In genomic region chr4:152585036-152585439, GRCh38 we compare ENCODE assay signal across 11 cellular contexts. TPM values are rescaled to one million over a fixed set of nuclear protein-coding genes. Genes with fewer than 3 reads are reported as not detected.
DNase-seq lines count a peak whose midpoint lies in the region; ATAC-seq and TF ChIP-seq lines count a peak whose summit lies in the region.
"Had no signal": no experiment of that assay in that cellular context is flagged by ENCODE, and none has a peak within 500 bp of the region (broad histone marks: within the 10 kb centered on the region; RNA-seq: fewer than 3 reads in every experiment).

No MANE protein-coding gene starts in this region.

- H3K27me3 ChIP-seq in CD4-positive, alpha-beta memory T cell (ENCODE audit: insufficient read depth, low read length): no peaks in the 10 kb centered on the region
- no peaks in the 10 kb centered on the region for H3K27me3 ChIP-seq in KMS-11 (ENCODE audit: insufficient read depth, low read depth)
- H3K27me3 ChIP-seq in esophagus squamous epithelium: no peaks in the 10 kb centered on the region

- H3K36me3 ChIP-seq in CD4-positive, alpha-beta memory T cell (ENCODE audit: insufficient read depth, low read length): no peaks in the 10 kb centered on the region
- H3K36me3 ChIP-seq in KMS-11 (ENCODE audit: insufficient read depth) (no peaks in the 10 kb centered on the region), esophagus squamous epithelium (no peaks in the 10 kb centered on the region)

- intact Hi-C loops in CD4-positive, alpha-beta memory T cell (cut with micrococcal nuclease): loop anchor here (1.0 kb wide), 1 partner anchor 49 kb away; the partner anchor contains the start of gene FBXW7
- intact Hi-C loops in esophagus squamous epithelium (cut with DNase I): no loop called here

- peak overlapping the region; percentile 59 for H3K4me2 ChIP-seq in KMS-11

- H3K4me1 ChIP-seq in CD4-positive, alpha-beta memory T cell (ENCODE audit: insufficient read depth, low read length): peaks cover 26% of the 10 kb centered on the region
- H3K4me1 ChIP-seq in KMS-11 (ENCODE audit: low read depth, poor library complexity, severe bottlenecking) (peaks cover 34% of the 10 kb centered on the region), esophagus squamous epithelium (peaks cover 0 to 40% (median 6%) of the 10 kb centered on the region in 3 donors)

- peaks cover 16 to 31% (median 17%) of the 10 kb centered on the region in 4 donors for H3K4me1 Mint-ChIP-seq in CD4-positive, alpha-beta memory T cell

- no peak overlapping the region for H3K4me3 ChIP-seq in CD4-positive, alpha-beta memory T cell (ENCODE audit: low read length in 2 of 2)
- H3K4me3 ChIP-seq in KMS-11 (IDR thresholded peaks at IDR 0.05; ENCODE audit: insufficient read depth, low read depth, low read length) (no peak overlapping the region), esophagus squamous epithelium (peak overlapping the region in 1 of 4 donors; percentile 33)

- H3K27ac ChIP-seq in CD4-positive, alpha-beta memory T cell (ENCODE audit: low read depth, low read length): peak overlapping the region; percentile 41
- peak overlapping the region; percentile 57 for H3K27ac ChIP-seq in KMS-11
- H3K27ac ChIP-seq in esophagus squamous epithelium: peak overlapping the region; percentile 23 to 67 (median 64)

- peaks cover 0 to 1% of the 10 kb centered on the region in 2 donors for H3K27me3 Mint-ChIP-seq in CD4-positive, alpha-beta memory T cell

- peak in 1 of 4 donors; percentile 28 for TF ChIP-seq POLR2A in esophagus squamous epithelium (IDR thresholded peaks at IDR 0.05)

- H3K36me3 Mint-ChIP-seq in CD4-positive, alpha-beta memory T cell: peaks cover 0 to 1% of the 10 kb centered on the region in 2 donors

- no peak for TF ChIP-seq CTCF in KMS-11 (conservative IDR thresholded peaks at IDR 0.05; ENCODE audit: low read depth, low read length)
- no peak for TF ChIP-seq CTCF in esophagus squamous epithelium (IDR thresholded peaks at IDR 0.05)

- peak overlapping the region; percentile 58 to 86 (median 77) for H3K4me3 Mint-ChIP-seq in CD4-positive, alpha-beta memory T cell

- POLR2A ChIA-PET in CD4-positive, alpha-beta memory T cell (lab: Charles Lee; ENCODE audit: partially characterized antibody): interaction anchor here (0.7 to 4.1 kb wide), 11 partner anchors 10 to 84 kb away, joined by 3 to 63 read pairs (median 4); partner anchors contain the start of gene FBXW7

- ATAC-seq in GM21360 (IDR thresholded peaks at IDR 0.05; ENCODE audit: unreplicated experiment) (peak; percentile 56), GM19452 (IDR thresholded peaks at IDR 0.05; ENCODE audit: unreplicated experiment) (no peak)
- ATAC-seq: left cardiac atrium had no signal

- H3K9me3 Mint-ChIP-seq in CD4-positive, alpha-beta memory T cell: peaks cover 0 to 11% (median 2%) of the 10 kb centered on the region in 8 donors

- peak overlapping the region; percentile 55; the same call in 1 of the 2 replicates for H3K9ac ChIP-seq in KMS-11

- peak in 4 of 5 donors; percentile 29 to 44 (median 36) for DNase-seq in CD4-positive, alpha-beta memory T cell
- DNase-seq in esophagus squamous epithelium (lab: John Stamatoyannopoulos, UW) (no peak), NCI-H524 treated with DMSO at 0.1 percent for 48 hours (lab: John Stamatoyannopoulos, UW) (no peak)
- DNase-seq in activated effector memory CD4-positive, alpha-beta T cell treated with Interleukin-2 at 50 U/mL for 16 hours: no peak
- DNase-seq in stimulated activated CD4-positive, alpha-beta T cell treated with anti-CD3 and anti-CD28 coated beads, Interleukin-4, amount 100 ng/mL, for 24 hours: no peak
- DNase-seq: caudate nucleus, left cardiac atrium, NCI-H1694 treated with DMSO at 0.1 percent for 48 hours had no signal

- peak overlapping the region; percentile 80 to 98 (median 92) for H3K27ac Mint-ChIP-seq in CD4-positive, alpha-beta memory T cell

- no peaks in the 10 kb centered on the region for H4K20me1 ChIP-seq in KMS-11 (ENCODE audit: insufficient read depth)

- no peaks in the 10 kb centered on the region for H3K79me2 ChIP-seq in KMS-11 (ENCODE audit: insufficient read depth, low read depth)

- WGBS in esophagus squamous epithelium, 2 donors: 46 to 61% methylated on average over 7 of the region's 7 CpGs

- peak overlapping the region; percentile 86 for H2AFZ ChIP-seq in KMS-11 (ENCODE audit: low read depth)

- no peaks in the 10 kb centered on the region for H3K9me3 ChIP-seq in CD4-positive, alpha-beta memory T cell (ENCODE audit: control insufficient read depth in 1 of 2, low read length in 2 of 2)
- H3K9me3 ChIP-seq in esophagus squamous epithelium: no peaks in the 10 kb centered on the region

- CTCF ChIA-PET in CD4-positive, alpha-beta memory T cell (lab: Charles Lee; ENCODE audit: partially characterized antibody): interaction anchor here (0.5 to 2.1 kb wide), 7 partner anchors 12 to 84 kb away, joined by 3 to 12 read pairs (median 4); partner anchors contain the start of gene FBXW7

RNA-seq across cellular contexts. Expression of gene FBXW7, which starts 49.1 kb away (rescaled TPM):
- total RNA-seq in CD4-positive, alpha-beta memory T cell: 100 to 1,000 TPM; 138 to 148 TPM
- polyA plus RNA-seq in CD4-positive, alpha-beta memory T cell: 10 to 100 TPM; 36.2 to 47.9 TPM
- total RNA-seq in esophagus squamous epithelium: 10 to 100 TPM; 32.3 to 92.7 (median 36.9) TPM

Comparison
In these comparisons a context has a peak if more than half of its experiments do, and no peak if none do; other contexts are left out.
1. DNase-seq: peak in CD4-positive, alpha-beta memory T cell (4 of 5); none in esophagus squamous epithelium (single experiment), NCI-H524 treated with DMSO at 0.1 percent for 48 hours (single experiment), activated effector memory CD4-positive, alpha-beta T cell treated with Interleukin-2 at 50 U/mL for 16 hours (single experiment) and stimulated activated CD4-positive, alpha-beta T cell treated with anti-CD3 and anti-CD28 coated beads, Interleukin-4, amount 100 ng/mL, for 24 hours (single experiment).
2. Peak in every context shown above with its lines, with median percentiles within 50 percentile points of each other: H3K27ac ChIP-seq.